ENCODE assay signal across 21 cellular contexts in genomic region chr4:8211737-8212581, GRCh38. TPM values are rescaled to one million over a fixed set of nuclear protein-coding genes. Genes with fewer than 3 reads are reported as not detected.
"Had no signal": no experiment of that assay in that cellular context is flagged by ENCODE, and none has a peak within 500 bp of the region (broad histone marks: within the 10 kb centered on the region; RNA-seq: fewer than 3 reads in every experiment).

No MANE protein-coding gene starts in this region.

- H3K4me3 ChIP-seq: testis, upper lobe of left lung had no signal

- H3K27me3 Mint-ChIP-seq: activated CD4-positive, alpha-beta T cell treated with anti-CD3 and anti-CD28 coated beads, Interleukin-2, amount 10 ng/mL, durations not matched to agents 24 days and 14 days; activated CD8-positive, alpha-beta T cell treated with anti-CD3 and anti-CD28 coated beads for 36 hours; activated T-helper 17 cell treated with anti-CD3 and anti-CD28 coated beads, Interleukin-2, amount 50 U/mL, for 72 hours; T-cell had no signal

- DNase-seq: activated CD4-positive, alpha-beta T cell treated with anti-CD3 and anti-CD28 coated beads, Interleukin-2, amount 10 ng/mL, durations not matched to agents 24 days and 14 days; activated CD8-positive, alpha-beta T cell treated with anti-CD3 and anti-CD28 coated beads for 36 hours; activated naive CD4-positive, alpha-beta T cell; activated T-cell treated with anti-CD3 and anti-CD28 coated beads, Interleukin-2, amount 50 U/mL, for 1 hour; anterior cingulate cortex; caudate nucleus; foreskin melanocyte; glutamatergic neuron; mesenchymal stem cell; natural killer cell; nucleus accumbens; stimulated activated CD4-positive, alpha-beta T cell treated with anti-CD3 and anti-CD28 coated beads, Interleukin-12 subunit alpha, Interleukin-12 subunit beta, amount 100 ng/mL, for 4 hours; stimulated activated CD4-positive, alpha-beta T cell treated with anti-CD3 and anti-CD28 coated beads, Interleukin-1b, Interleukin-23, amount 100 ng/mL, for 48 hours; stimulated activated CD8-positive, alpha-beta memory T cell treated with anti-CD3 and anti-CD28 coated beads, Interleukin-4, amount 100 ng/mL, for 48 hours; T-cell; T-helper 9 cell; testis had no signal

- H3K27me3 ChIP-seq: testis, upper lobe of left lung had no signal

- H3K4me3 Mint-ChIP-seq: activated CD4-positive, alpha-beta T cell treated with anti-CD3 and anti-CD28 coated beads, Interleukin-2, amount 10 ng/mL, durations not matched to agents 24 days and 14 days; activated CD8-positive, alpha-beta T cell treated with anti-CD3 and anti-CD28 coated beads for 36 hours; activated T-helper 17 cell treated with anti-CD3 and anti-CD28 coated beads, Interleukin-2, amount 50 U/mL, for 72 hours; brain; natural killer cell; T-cell had no signal

- H3K9me3 Mint-ChIP-seq: activated CD4-positive, alpha-beta T cell treated with anti-CD3 and anti-CD28 coated beads, Interleukin-2, amount 10 ng/mL, durations not matched to agents 24 days and 14 days; activated CD8-positive, alpha-beta T cell treated with anti-CD3 and anti-CD28 coated beads for 36 hours; activated T-helper 17 cell treated with anti-CD3 and anti-CD28 coated beads, Interleukin-2, amount 50 U/mL, for 72 hours; natural killer cell; T-cell had no signal

- ATAC-seq: activated CD8-positive, alpha-beta T cell treated with anti-CD3 and anti-CD28 coated beads for 36 hours; activated T-helper 17 cell treated with anti-CD3 and anti-CD28 coated beads, Interleukin-2, amount 50 U/mL, for 72 hours; natural killer cell; SK-N-SH treated with all-trans-retinoic acid at 6 μM for 48 hours; T-cell had no signal

- H3K9me3 ChIP-seq: testis, upper lobe of left lung had no signal

- H3K36me3 Mint-ChIP-seq: brain, natural killer cell had no signal

- H3K27ac ChIP-seq: testis, upper lobe of left lung had no signal

- H3K4me1 Mint-ChIP-seq: activated CD4-positive, alpha-beta T cell treated with anti-CD3 and anti-CD28 coated beads, Interleukin-2, amount 10 ng/mL, durations not matched to agents 24 days and 14 days; activated T-helper 17 cell treated with anti-CD3 and anti-CD28 coated beads, Interleukin-2, amount 50 U/mL, for 72 hours; T-cell had no signal

- H3K27ac Mint-ChIP-seq: activated CD8-positive, alpha-beta T cell treated with anti-CD3 and anti-CD28 coated beads for 36 hours; activated T-helper 17 cell treated with anti-CD3 and anti-CD28 coated beads, Interleukin-2, amount 50 U/mL, for 72 hours; natural killer cell; T-cell had no signal

- H3K4me1 ChIP-seq: testis had no signal

RNA-seq across cellular contexts. Expression of gene HTRA3, which starts 57.6 kb away (rescaled TPM):
- total RNA-seq: activated CD4-positive, alpha-beta T cell treated with anti-CD3 and anti-CD28 coated beads, Interleukin-2, amount 10 ng/mL, durations not matched to agents 24 days and 14 days; activated T-helper 17 cell treated with anti-CD3 and anti-CD28 coated beads, Interleukin-2, amount 50 U/mL, for 72 hours; natural killer cell had no signal
